Comparison of ENCODE assay signal across 9 cellular contexts in the genomic region with DNA sequence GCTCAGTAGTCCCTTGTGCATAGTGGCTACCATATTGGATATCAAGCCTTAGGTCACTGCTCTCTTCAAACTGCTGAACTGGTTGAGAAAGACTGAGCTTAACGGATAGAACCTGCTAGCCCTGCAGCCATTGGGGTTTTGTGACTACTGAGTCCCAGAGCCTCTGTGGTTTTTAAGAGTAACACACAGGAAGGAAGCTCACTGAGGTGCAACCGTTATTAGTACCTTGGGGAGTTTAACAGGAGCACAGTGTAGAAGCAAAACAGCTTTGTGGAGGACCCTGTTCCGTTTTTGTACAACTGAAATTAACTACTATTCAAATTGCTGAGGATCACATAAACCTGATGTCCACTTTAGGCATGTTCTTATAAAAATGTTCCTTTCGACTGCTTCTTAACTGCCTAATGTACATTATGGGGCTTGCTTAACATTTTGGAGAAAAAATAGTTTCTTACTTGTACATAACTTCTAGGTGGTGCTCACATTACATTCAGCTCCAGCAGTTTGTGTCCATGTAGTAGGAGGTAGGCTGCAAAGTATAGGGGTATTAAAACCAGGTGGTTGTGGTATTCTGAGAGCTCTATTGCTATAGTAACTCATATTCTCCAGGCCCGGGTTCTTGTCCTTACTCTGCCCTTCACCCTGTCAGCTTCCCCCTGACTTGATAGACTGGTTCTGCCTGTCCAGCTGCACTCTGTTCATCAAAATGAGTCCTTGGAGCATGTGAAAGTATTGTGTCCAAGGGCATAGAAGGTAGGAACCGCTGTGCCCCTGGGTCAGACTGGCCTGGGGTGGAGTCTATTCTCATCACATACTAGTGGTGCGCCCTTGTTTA. TPM values are rescaled to one million over a fixed set of nuclear protein-coding genes. Genes with fewer than 3 reads are reported as not detected.
DNase-seq lines count a peak whose midpoint lies in the region; ATAC-seq and TF ChIP-seq lines count a peak whose summit lies in the region.
"Had no signal": no experiment of that assay in that cellular context is flagged by ENCODE, and none has a peak within 500 bp of the region (broad histone marks: within the 10 kb centered on the region; RNA-seq: fewer than 3 reads in every experiment).

No MANE protein-coding gene starts in this region.

- peaks cover 12% of the 10 kb centered on the region for H3K4me1 Mint-ChIP-seq in osteocyte (ENCODE audit: unreplicated experiment)

- no peak overlapping the region for H3K4me3 Mint-ChIP-seq in osteocyte (ENCODE audit: unreplicated experiment)

- no peak overlapping the region for H3K27ac Mint-ChIP-seq in osteocyte (ENCODE audit: unreplicated experiment)

- H3K9me3 Mint-ChIP-seq in osteocyte (ENCODE audit: unreplicated experiment): no peaks in the 10 kb centered on the region

- H3K9me3 ChIP-seq in body of pancreas: no peaks in the 10 kb centered on the region

- CTCF ChIA-PET in RWPE1 (lab: Yijun Ruan, JAX): interaction anchor here (0.8 kb wide), 1 partner anchor 29 kb away, joined by 3 read pairs; no protein-coding TSS in a partner anchor

- ATAC-seq in GM21360 (IDR thresholded peaks at IDR 0.05; ENCODE audit: unreplicated experiment) (peak; percentile 75), HG03460 (IDR thresholded peaks at IDR 0.05; ENCODE audit: unreplicated experiment) (peak; percentile 95), body of pancreas (peak; percentile 42)

- peaks cover 2% of the 10 kb centered on the region for H3K36me3 Mint-ChIP-seq in osteocyte (ENCODE audit: unreplicated experiment)

- 66 to 68% methylated on average over 7 of the region's 7 CpGs for WGBS in body of pancreas, 2 donors

- H3K27ac ChIP-seq in body of pancreas: no peak overlapping the region
- H3K27ac ChIP-seq in RWPE1: no peak overlapping the region
- H3K27ac ChIP-seq: cardiac muscle cell had no signal

- H3K4me1 ChIP-seq in body of pancreas: peaks cover 14% of the 10 kb centered on the region

- H3K4me3 ChIP-seq in GM12864 (ENCODE audit: low read depth, low read length) (peak overlapping the region; percentile 7; the same call in 1 of the 2 replicates), body of pancreas (no peak overlapping the region)
- H3K4me3 ChIP-seq: cardiac muscle cell had no signal

- H3K36me3 ChIP-seq in body of pancreas (replicated peaks in 1 of 2; ENCODE audit: insufficient read depth in 1 of 2, low read depth in 2 of 2): no peaks in the 10 kb centered on the region
- H3K36me3 ChIP-seq: cardiac muscle cell had no signal

- peak; percentile 94 for DNase-seq in GM12864 (ENCODE audit: low read depth)
- peak in 2 of 4 donors; percentile 35 to 49 for DNase-seq in body of pancreas
- DNase-seq in RWPE1 (ENCODE audit: low spot score): no peak
- no peak for DNase-seq in osteocyte (ENCODE audit: extremely low spot score, unreplicated experiment)
- no peak for DNase-seq in effector CD8-positive, alpha-beta T cell (lab: John Stamatoyannopoulos, UW)
- no peak for DNase-seq in medulla oblongata (ENCODE audit: extremely low spot score)

- intact Hi-C loops in body of pancreas (cut with DNase I): no loop called here

- H3K27me3 ChIP-seq in body of pancreas: no peaks in the 10 kb centered on the region
- H3K27me3 ChIP-seq: cardiac muscle cell had no signal

- no peak for TF ChIP-seq POLR2A in body of pancreas (IDR thresholded peaks at IDR 0.05)

- POLR2A ChIA-PET in RWPE1 (lab: Yijun Ruan, JAX; ENCODE audit: low non-redundant PET): no interaction called here

- TF ChIP-seq CTCF in GM12864 (IDR thresholded peaks at IDR 0.05; ENCODE audit: low read depth, low read length, missing control alignments) (no peak), body of pancreas (IDR thresholded peaks at IDR 0.05) (no peak), RWPE1 (conservative IDR thresholded peaks at IDR 0.05; ENCODE audit: low read depth) (no peak), osteocyte (IDR thresholded peaks at IDR 0.05) (no peak)

- no peaks in the 10 kb centered on the region for H3K27me3 Mint-ChIP-seq in osteocyte (ENCODE audit: unreplicated experiment)

RNA-seq across cellular contexts. Expression of gene PXK, which starts 17.3 kb away (rescaled TPM):
- total RNA-seq in body of pancreas: 10 to 100 TPM in 1 of 2 donors, 1 to 10 TPM in 1; 8.2 to 12.7 TPM
- total RNA-seq in osteocyte: 37.0 and 39.1 TPM in 2 replicates

RNA-seq across cellular contexts. Expression of gene HTD2, which starts 43.7 kb away (rescaled TPM):
- total RNA-seq in body of pancreas: 1 to 10 TPM in 1 of 2 donors, under 1 TPM in 1; 0.99 to 4.9 TPM
- total RNA-seq in osteocyte: 3.2 and 7.7 TPM in 2 replicates

RNA-seq across cellular contexts. Expression of gene RPP14, which starts 44.0 kb away (rescaled TPM):
- total RNA-seq in body of pancreas (1 to 10 TPM; 3.6 to 4.3 TPM), osteocyte (14.2 and 17.9 TPM in 2 replicates)

Comparison
In these comparisons a context has a peak if more than half of its experiments do, and no peak if none do; other contexts are left out.
1. ATAC-seq: peak in every context shown above with its lines; median percentile 95 in HG03460; 75 in GM21360; 42 in body of pancreas.